In the genomic region with DNA sequence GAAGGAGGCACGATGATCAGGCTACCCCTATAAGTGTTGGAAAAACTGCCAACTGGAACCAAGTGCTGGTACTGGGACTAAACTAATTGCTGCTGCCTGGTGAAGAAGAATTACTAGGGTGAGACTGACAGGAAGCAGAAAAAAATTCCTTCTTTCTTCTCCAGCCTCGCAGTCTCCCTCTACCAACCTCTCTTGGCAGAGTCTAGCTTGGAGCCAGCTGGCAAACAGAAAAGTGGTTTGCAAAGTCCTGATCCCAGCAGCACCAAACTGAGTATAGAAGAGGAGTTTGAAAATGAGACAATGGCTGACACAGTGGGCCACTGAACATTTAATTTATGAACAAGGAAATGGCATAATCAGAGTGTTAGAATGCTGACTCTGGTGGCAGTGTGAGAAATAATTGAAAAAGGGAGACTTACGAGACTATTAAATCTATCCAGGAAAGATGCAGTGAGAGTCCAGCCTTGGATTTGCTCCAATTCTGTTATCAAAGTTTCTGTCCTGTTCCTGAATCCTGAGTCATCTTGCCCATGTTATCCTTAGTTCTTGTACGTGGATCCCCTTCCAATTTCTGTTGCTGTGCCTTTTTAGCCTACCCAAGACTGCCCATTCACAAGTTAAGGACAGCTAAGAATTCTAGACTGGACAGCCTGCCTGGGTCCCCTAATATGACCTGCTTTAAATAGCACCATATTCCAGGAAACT, we compare ENCODE assay signal across 28 cellular contexts. TPM values are rescaled to one million over a fixed set of nuclear protein-coding genes. Genes with fewer than 3 reads are reported as not detected.
DNase-seq lines count a peak whose midpoint lies in the region; ATAC-seq and TF ChIP-seq lines count a peak whose summit lies in the region.
"Had no signal": no experiment of that assay in that cellular context is flagged by ENCODE, and none has a peak within 500 bp of the region (broad histone marks: within the 10 kb centered on the region; RNA-seq: fewer than 3 reads in every experiment).

No MANE protein-coding gene starts in this region.

- no peaks in the 10 kb centered on the region for H3K9me3 Mint-ChIP-seq in activated CD4-positive, alpha-beta T cell treated with anti-CD3 and anti-CD28 coated beads, Interleukin-2, amount 10 ng/mL, durations not matched to agents 24 days and 14 days
- H3K9me3 Mint-ChIP-seq in memory B cell, result peaks cover 8% of the 10 kb centered on the region
- peaks cover 12 to 14% of the 10 kb centered on the region in 2 donors for H3K9me3 Mint-ChIP-seq in stimulated activated naive CD8-positive, alpha-beta T cell treated with anti-CD3 and anti-CD28 coated beads, Interleukin-15, amount 100 ng/mL, for 72 hours
- H3K9me3 Mint-ChIP-seq: activated T-cell treated with anti-CD3 and anti-CD28 coated beads, Interleukin-2, amount 50 U/mL, for 24 hours had no signal

- H3K27ac Mint-ChIP-seq in activated CD4-positive, alpha-beta T cell treated with anti-CD3 and anti-CD28 coated beads, Interleukin-2, amount 10 ng/mL, durations not matched to agents 24 days and 14 days, result peak overlapping the region; percentile 63
- H3K27ac Mint-ChIP-seq in memory B cell, result peak overlapping the region; percentile 22
- H3K27ac Mint-ChIP-seq in stimulated activated naive CD8-positive, alpha-beta T cell treated with anti-CD3 and anti-CD28 coated beads, Interleukin-15, amount 100 ng/mL, for 72 hours, result no peak overlapping the region
- H3K27ac Mint-ChIP-seq: activated CD4-positive, alpha-beta T cell treated with anti-CD3 and anti-CD28 coated beads for 36 hours; activated T-cell treated with anti-CD3 and anti-CD28 coated beads, Interleukin-2, amount 50 U/mL, for 24 hours; CD14-positive monocyte; dendritic cell treated with granulocyte-macrophage colony-stimulating factor and Interleukin-4, amounts not matched to agents 40 ng/mL and 50 ng/mL, for 4 days; IgD-negative memory B cell had no signal

- no peaks in the 10 kb centered on the region for H3K27me3 ChIP-seq in stomach smooth muscle (ENCODE audit: control insufficient read depth in 1 of 2, insufficient read depth in 2 of 2, low read length in 2 of 2)
- H3K27me3 ChIP-seq: cardiac muscle cell, uterus had no signal

- peaks cover 4% of the 10 kb centered on the region for H3K4me1 ChIP-seq in stomach smooth muscle (ENCODE audit: control insufficient read depth, insufficient read depth, low read length)
- H3K4me1 ChIP-seq: uterus had no signal

- no peak for TF ChIP-seq CTCF in VCaP (conservative IDR thresholded peaks at IDR 0.05)

- no peak for DNase-seq in activated CD4-positive, alpha-beta T cell treated with anti-CD3 and anti-CD28 coated beads, Interleukin-2, amount 10 ng/mL, durations not matched to agents 24 days and 14 days
- DNase-seq in activated CD4-positive, alpha-beta T cell treated with anti-CD3 and anti-CD28 coated beads, Interleukin-2, amount 50 U/mL, for 1 hour, result no peak
- DNase-seq in memory B cell (ENCODE audit: low spot score in 2 of 2) (no peak), NCI-H2171 treated with DMSO at 0.1 percent for 48 hours (lab: John Stamatoyannopoulos, UW) (no peak), NCI-H1105 treated with DMSO at 0.1 percent for 48 hours (lab: John Stamatoyannopoulos, UW) (no peak)
- DNase-seq in stimulated activated naive CD8-positive, alpha-beta T cell treated with anti-CD3 and anti-CD28 coated beads, Interleukin-15, amount 100 ng/mL, for 72 hours, result no peak
- DNase-seq: activated CD4-positive, alpha-beta T cell treated with anti-CD3 and anti-CD28 coated beads for 36 hours; activated naive CD4-positive, alpha-beta T cell; activated T-cell treated with anti-CD3 and anti-CD28 coated beads, Interleukin-2, amount 50 U/mL, for 24 hours; naive B cell; NCI-H1417 treated with DMSO at 0.1 percent for 48 hours; stimulated activated CD4-positive, alpha-beta T cell treated with anti-CD3 and anti-CD28 coated beads, Interleukin-4, amount 100 ng/mL, for 24 hours; stimulated activated naive CD4-positive, alpha-beta T cell; uterus had no signal

- no peak for ATAC-seq in memory B cell (ENCODE audit: low read depth)
- no peak for ATAC-seq in stimulated activated naive CD8-positive, alpha-beta T cell treated with anti-CD3 and anti-CD28 coated beads, Interleukin-15, amount 100 ng/mL, for 72 hours
- ATAC-seq: HCT116 had no signal

- H3K27me3 Mint-ChIP-seq in activated CD4-positive, alpha-beta T cell treated with anti-CD3 and anti-CD28 coated beads, Interleukin-2, amount 10 ng/mL, durations not matched to agents 24 days and 14 days, result peaks cover 10% of the 10 kb centered on the region
- H3K27me3 Mint-ChIP-seq in memory B cell, result no peaks in the 10 kb centered on the region
- no peaks in the 10 kb centered on the region for H3K27me3 Mint-ChIP-seq in stimulated activated naive CD8-positive, alpha-beta T cell treated with anti-CD3 and anti-CD28 coated beads, Interleukin-15, amount 100 ng/mL, for 72 hours
- H3K27me3 Mint-ChIP-seq: activated T-cell treated with anti-CD3 and anti-CD28 coated beads, Interleukin-2, amount 50 U/mL, for 24 hours; IgD-negative memory B cell; naive B cell had no signal

- no peak overlapping the region for H3K9ac ChIP-seq in stomach smooth muscle (ENCODE audit: low read length in 2 of 2)

- H3K36me3 Mint-ChIP-seq in activated CD4-positive, alpha-beta T cell treated with anti-CD3 and anti-CD28 coated beads, Interleukin-2, amount 10 ng/mL, durations not matched to agents 24 days and 14 days (ENCODE audit: low read depth), result no peaks in the 10 kb centered on the region
- peaks cover 11% of the 10 kb centered on the region for H3K36me3 Mint-ChIP-seq in memory B cell
- H3K36me3 Mint-ChIP-seq: CD14-positive monocyte had no signal

- H3K4me3 ChIP-seq in stomach smooth muscle (ENCODE audit: low read length in 2 of 2), result no peak overlapping the region
- H3K4me3 ChIP-seq: cardiac muscle cell, SK-N-MC, thoracic aorta, uterus had no signal

- intact Hi-C loops in activated CD4-positive, alpha-beta T cell treated with anti-CD3 and anti-CD28 coated beads, Interleukin-2, amount 10 ng/mL, durations not matched to agents 24 days and 14 days (cut with micrococcal nuclease), result no loop called here

- peaks cover 10% of the 10 kb centered on the region for H3K4me1 Mint-ChIP-seq in activated CD4-positive, alpha-beta T cell treated with anti-CD3 and anti-CD28 coated beads, Interleukin-2, amount 10 ng/mL, durations not matched to agents 24 days and 14 days
- peaks cover 33% of the 10 kb centered on the region for H3K4me1 Mint-ChIP-seq in memory B cell
- H3K4me1 Mint-ChIP-seq in stimulated activated naive CD8-positive, alpha-beta T cell treated with anti-CD3 and anti-CD28 coated beads, Interleukin-15, amount 100 ng/mL, for 72 hours, result peaks cover 19% of the 10 kb centered on the region
- H3K4me1 Mint-ChIP-seq: CD14-positive monocyte had no signal

- no peaks in the 10 kb centered on the region for H3K36me3 ChIP-seq in stomach smooth muscle (ENCODE audit: control insufficient read depth in 2 of 2, insufficient read depth in 2 of 2, low read length in 2 of 2)
- H3K36me3 ChIP-seq: cardiac muscle cell, thoracic aorta, uterus had no signal

- H3K27ac ChIP-seq in VCaP (peak overlapping the region; percentile 25; the same call in 1 of the 2 replicates), stomach smooth muscle (ENCODE audit: low read length) (peak overlapping the region; percentile 1)
- H3K27ac ChIP-seq: cardiac muscle cell, RWPE1, SK-N-MC, thoracic aorta, uterus had no signal

- no peak overlapping the region for H3K4me3 Mint-ChIP-seq in activated CD4-positive, alpha-beta T cell treated with anti-CD3 and anti-CD28 coated beads, Interleukin-2, amount 10 ng/mL, durations not matched to agents 24 days and 14 days
- H3K4me3 Mint-ChIP-seq in memory B cell, result no peak overlapping the region
- no peak overlapping the region for H3K4me3 Mint-ChIP-seq in stimulated activated naive CD8-positive, alpha-beta T cell treated with anti-CD3 and anti-CD28 coated beads, Interleukin-15, amount 100 ng/mL, for 72 hours
- H3K4me3 Mint-ChIP-seq: activated CD4-positive, alpha-beta T cell treated with anti-CD3 and anti-CD28 coated beads for 36 hours; activated T-cell treated with anti-CD3 and anti-CD28 coated beads, Interleukin-2, amount 50 U/mL, for 24 hours; CD14-positive monocyte; dendritic cell treated with granulocyte-macrophage colony-stimulating factor and Interleukin-4, amounts not matched to agents 40 ng/mL and 50 ng/mL, for 4 days; IgD-negative memory B cell; naive B cell had no signal

- H3K9me3 ChIP-seq in stomach smooth muscle (ENCODE audit: control insufficient read depth in 2 of 2, low read length in 2 of 2), result no peaks in the 10 kb centered on the region
- H3K9me3 ChIP-seq: thoracic aorta, uterus had no signal

RNA-seq across cellular contexts. Expression of a gene that starts 23.7 kb away (rescaled TPM):
- 1.3 and 2.0 TPM in 2 replicates for total RNA-seq in activated CD4-positive, alpha-beta T cell treated with anti-CD3 and anti-CD28 coated beads, Interleukin-2, amount 10 ng/mL, durations not matched to agents 24 days and 14 days

RNA-seq across cellular contexts. Expression of a gene that starts 54.2 kb away (rescaled TPM):
- 0.47 TPM in 1 of 2 replicates, not detected in the other for total RNA-seq in activated CD4-positive, alpha-beta T cell treated with anti-CD3 and anti-CD28 coated beads, Interleukin-2, amount 10 ng/mL, durations not matched to agents 24 days and 14 days
- total RNA-seq: activated CD4-positive, alpha-beta T cell treated with anti-CD3 and anti-CD28 coated beads for 36 hours; activated CD8-positive, alpha-beta memory T cell treated with anti-CD3 and anti-CD28 coated beads for 36 hours; cardiac muscle cell; fibroblast of lung; lung microvascular endothelial cell; MCF 10A had no signal

Comparison
In these comparisons a context has a peak if more than half of its experiments do, and no peak if none do; other contexts are left out.
1. H3K27ac Mint-ChIP-seq: peak in activated CD4-positive, alpha-beta T cell treated with anti-CD3 and anti-CD28 coated beads, Interleukin-2, amount 10 ng/mL, durations not matched to agents 24 days and 14 days (single experiment) and memory B cell (single experiment); none in stimulated activated naive CD8-positive, alpha-beta T cell treated with anti-CD3 and anti-CD28 coated beads, Interleukin-15, amount 100 ng/mL, for 72 hours (0 of 2).